In genomic region chr1:183986941-183987340, GRCh38 we compare ENCODE assay signal across 18 cellular contexts. TPM values are rescaled to one million over a fixed set of nuclear protein-coding genes. Genes with fewer than 3 reads are reported as not detected.
"Had no signal": no experiment of that assay in that cellular context is flagged by ENCODE, and none has a peak within 500 bp of the region (broad histone marks: within the 10 kb centered on the region; RNA-seq: fewer than 3 reads in every experiment).

No MANE protein-coding gene starts in this region.

- ATAC-seq: activated T-cell treated with anti-CD3 and anti-CD28 coated beads, Interleukin-2, amount 50 U/mL, for 72 hours; left lung; mucosa of descending colon; naive thymus-derived CD4-positive, alpha-beta T cell had no signal

- H3K36me3 Mint-ChIP-seq: brain, memory B cell had no signal

- H3K27me3 ChIP-seq: left lung, ovary, sigmoid colon had no signal

- H3K4me1 Mint-ChIP-seq: activated CD4-positive, alpha-beta T cell treated with anti-CD3 and anti-CD28 coated beads, Interleukin-2, amount 10 ng/mL, durations not matched to agents 7 days and 5 days had no signal

- H3K9me3 Mint-ChIP-seq: activated CD4-positive, alpha-beta T cell treated with anti-CD3 and anti-CD28 coated beads, Interleukin-2, amount 10 ng/mL, durations not matched to agents 7 days and 5 days; brain; memory B cell had no signal

- H3K27ac Mint-ChIP-seq: activated CD4-positive, alpha-beta T cell treated with anti-CD3 and anti-CD28 coated beads, Interleukin-2, amount 10 ng/mL, durations not matched to agents 7 days and 5 days; activated naive CD8-positive, alpha-beta T cell; activated T-cell treated with anti-CD3 and anti-CD28 coated beads, Interleukin-2, amount 50 U/mL, for 72 hours; brain; memory B cell; naive thymus-derived CD4-positive, alpha-beta T cell had no signal

- H3K27ac ChIP-seq: left lung, ovary, sigmoid colon had no signal

- H3K4me3 ChIP-seq: left lung, mucosa of descending colon, ovary, sigmoid colon had no signal

- H3K4me1 ChIP-seq: left lung, sigmoid colon had no signal

- H3K36me3 ChIP-seq: left lung, ovary, sigmoid colon had no signal

- H3K9me3 ChIP-seq: left lung, mucosa of descending colon, ovary, sigmoid colon had no signal

- H3K4me3 Mint-ChIP-seq: activated CD4-positive, alpha-beta T cell treated with anti-CD3 and anti-CD28 coated beads, Interleukin-2, amount 10 ng/mL, durations not matched to agents 7 days and 5 days; activated naive CD8-positive, alpha-beta T cell; activated T-cell treated with anti-CD3 and anti-CD28 coated beads, Interleukin-2, amount 50 U/mL, for 72 hours; brain; memory B cell; naive thymus-derived CD4-positive, alpha-beta T cell had no signal

- H3K27me3 Mint-ChIP-seq: brain had no signal

- DNase-seq: activated CD4-positive, alpha-beta T cell treated with anti-CD3 and anti-CD28 coated beads, Interleukin-2, amount 10 ng/mL, durations not matched to agents 7 days and 5 days; activated CD8-positive, alpha-beta memory T cell treated with anti-CD3 and anti-CD28 coated beads, Interleukin-2, amount 50 U/mL, for 48 hours; activated gamma-delta T cell; activated T-cell treated with anti-CD3 and anti-CD28 coated beads, Interleukin-2, amount 50 U/mL, for 72 hours; amygdala; cerebellar nuclear complex; dermis blood vessel endothelial cell; erythroblast; left lung; mucosa of descending colon; naive thymus-derived CD4-positive, alpha-beta T cell; ovary; sigmoid colon; stimulated activated CD4-positive, alpha-beta T cell treated with anti-CD3 and anti-CD28 coated beads, Interleukin-12 subunit alpha, Interleukin-12 subunit beta, amount 100 ng/mL, for 4 hours; stimulated activated naive CD4-positive, alpha-beta T cell had no signal

RNA-seq across cellular contexts. Expression of gene COLGALT2, which starts 50.6 kb away (rescaled TPM):
- total RNA-seq: dermis blood vessel endothelial cell had no signal
